In the genomic region with DNA sequence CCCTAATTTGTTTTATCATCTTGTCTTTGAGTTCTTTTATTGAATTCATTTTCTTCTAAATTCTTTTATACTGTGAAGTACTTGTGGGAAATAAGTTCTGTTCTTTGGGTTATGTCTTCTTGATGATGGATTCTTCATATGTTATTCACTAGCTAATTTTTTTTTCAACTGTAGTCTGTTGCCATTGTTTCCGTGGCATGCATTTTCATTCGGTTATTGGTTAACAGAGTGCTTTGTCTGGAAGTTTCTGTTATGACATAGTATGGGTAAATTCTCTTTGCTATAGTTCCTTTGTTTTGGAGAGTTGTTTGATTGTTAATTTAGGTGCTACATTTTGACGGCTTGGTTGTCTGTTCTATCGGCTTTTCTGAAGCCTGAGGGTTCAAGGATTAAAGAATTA, we compare ENCODE assay signal across 35 cellular contexts.
"Had no signal": no experiment of that assay in that cellular context is flagged by ENCODE, and none has a peak within 500 bp of the region (broad histone marks: within the 10 kb centered on the region; RNA-seq: fewer than 3 reads in every experiment).

No MANE protein-coding gene starts in this region.

- H3K36me3 ChIP-seq: adrenal gland had no signal

- H3K27ac Mint-ChIP-seq: activated CD4-positive, alpha-beta memory T cell treated with anti-CD3 and anti-CD28 coated beads, Interleukin-2, amount 10 ng/mL, durations not matched to agents 7 days and 5 days; activated CD4-positive, alpha-beta T cell treated with anti-CD3 and anti-CD28 coated beads for 36 hours; activated CD4-positive, alpha-beta T cell treated with anti-CD3 and anti-CD28 coated beads, Interleukin-2, amount 10 ng/mL, durations not matched to agents 7 days and 5 days; activated CD8-positive, alpha-beta T cell treated with anti-CD3 and anti-CD28 coated beads, Interleukin-2, amount 10 ng/mL, durations not matched to agents 7 days and 5 days; activated naive CD4-positive, alpha-beta T cell treated with anti-CD3 and anti-CD28 coated beads for 36 hours; activated naive CD4-positive, alpha-beta T cell treated with anti-CD3 and anti-CD28 coated beads, Interleukin-2, amount 50 U/mL, for 72 hours; activated naive CD8-positive, alpha-beta T cell treated with anti-CD3 and anti-CD28 coated beads for 36 hours; activated T-cell treated with anti-CD3 and anti-CD28 coated beads, Interleukin-2, amount 50 U/mL, for 72 hours; activated T-helper 1 cell treated with anti-CD3 and anti-CD28 coated beads, Interleukin-12 subunit alpha, Interleukin-12 subunit beta, Interleukin-2, Interleukin-4 antibody, amounts not matched to agents 30 ng/mL and 10 ng/mL and 1 ng/mL, durations not matched to agents 14 hours and 24 hours and 36 hours; activated T-helper 17 cell treated with anti-CD3 and anti-CD28 coated beads, Interleukin-2, amount 50 U/mL, for 72 hours; brain; T-helper 1 cell treated with Interleukin-12 subunit alpha and Interleukin-12 subunit beta and Interleukin-4 antibody, amounts not matched to agents 30 μg/mL and 1 μg/mL, for 36 hours; T-helper 2 cell treated with Interferon-gamma antibody and Interleukin-4, amounts not matched to agents 5 μg/mL and 100 μg/mL, for 36 hours had no signal

- H3K4me3 ChIP-seq: adrenal gland had no signal

- H3K27me3 Mint-ChIP-seq: activated CD4-positive, alpha-beta memory T cell treated with anti-CD3 and anti-CD28 coated beads, Interleukin-2, amount 10 ng/mL, durations not matched to agents 7 days and 5 days; activated CD4-positive, alpha-beta T cell treated with anti-CD3 and anti-CD28 coated beads for 36 hours; activated CD4-positive, alpha-beta T cell treated with anti-CD3 and anti-CD28 coated beads, Interleukin-2, amount 10 ng/mL, durations not matched to agents 7 days and 5 days had no signal

- H3K36me3 Mint-ChIP-seq: activated naive CD4-positive, alpha-beta T cell treated with anti-CD3 and anti-CD28 coated beads, Interleukin-2, amount 50 U/mL, for 72 hours; activated naive CD8-positive, alpha-beta T cell treated with anti-CD3 and anti-CD28 coated beads for 36 hours; brain had no signal

- H3K9me3 Mint-ChIP-seq: activated CD4-positive, alpha-beta memory T cell treated with anti-CD3 and anti-CD28 coated beads, Interleukin-2, amount 10 ng/mL, durations not matched to agents 7 days and 5 days; activated CD4-positive, alpha-beta T cell treated with anti-CD3 and anti-CD28 coated beads, Interleukin-2, amount 10 ng/mL, durations not matched to agents 7 days and 5 days; activated naive CD4-positive, alpha-beta T cell treated with anti-CD3 and anti-CD28 coated beads for 36 hours; activated naive CD8-positive, alpha-beta T cell treated with anti-CD3 and anti-CD28 coated beads for 36 hours; activated T-helper 1 cell treated with anti-CD3 and anti-CD28 coated beads, Interleukin-12 subunit alpha, Interleukin-12 subunit beta, Interleukin-2, Interleukin-4 antibody, amounts not matched to agents 30 ng/mL and 10 ng/mL and 1 ng/mL, durations not matched to agents 14 hours and 24 hours and 36 hours; T-helper 1 cell treated with Interleukin-12 subunit alpha and Interleukin-12 subunit beta and Interleukin-4 antibody, amounts not matched to agents 30 μg/mL and 1 μg/mL, for 36 hours; T-helper 2 cell treated with Interferon-gamma antibody and Interleukin-4, amounts not matched to agents 5 μg/mL and 100 μg/mL, for 36 hours had no signal

- H3K4me3 Mint-ChIP-seq: activated CD4-positive, alpha-beta memory T cell treated with anti-CD3 and anti-CD28 coated beads, Interleukin-2, amount 10 ng/mL, durations not matched to agents 7 days and 5 days; activated CD4-positive, alpha-beta T cell treated with anti-CD3 and anti-CD28 coated beads for 36 hours; activated CD4-positive, alpha-beta T cell treated with anti-CD3 and anti-CD28 coated beads, Interleukin-2, amount 10 ng/mL, durations not matched to agents 7 days and 5 days; activated CD8-positive, alpha-beta T cell treated with anti-CD3 and anti-CD28 coated beads, Interleukin-2, amount 10 ng/mL, durations not matched to agents 7 days and 5 days; activated naive CD4-positive, alpha-beta T cell treated with anti-CD3 and anti-CD28 coated beads for 36 hours; activated naive CD8-positive, alpha-beta T cell treated with anti-CD3 and anti-CD28 coated beads for 36 hours; activated T-cell treated with anti-CD3 and anti-CD28 coated beads, Interleukin-2, amount 50 U/mL, for 4 hours; activated T-cell treated with anti-CD3 and anti-CD28 coated beads, Interleukin-2, amount 50 U/mL, for 72 hours; activated T-helper 1 cell treated with anti-CD3 and anti-CD28 coated beads, Interleukin-12 subunit alpha, Interleukin-12 subunit beta, Interleukin-2, Interleukin-4 antibody, amounts not matched to agents 30 ng/mL and 10 ng/mL and 1 ng/mL, durations not matched to agents 14 hours and 24 hours and 36 hours; activated T-helper 17 cell treated with anti-CD3 and anti-CD28 coated beads, Interleukin-2, amount 50 U/mL, for 72 hours; brain; T-helper 1 cell treated with Interleukin-12 subunit alpha and Interleukin-12 subunit beta and Interleukin-4 antibody, amounts not matched to agents 30 μg/mL and 1 μg/mL, for 36 hours; T-helper 2 cell treated with Interferon-gamma antibody and Interleukin-4, amounts not matched to agents 5 μg/mL and 100 μg/mL, for 36 hours had no signal

- FAIRE-seq: TTC549 had no signal

- ATAC-seq: activated CD4-positive, alpha-beta T cell treated with anti-CD3 and anti-CD28 coated beads for 36 hours; activated CD4-positive, CD25-positive, alpha-beta regulatory T cell treated with anti-CD3 and anti-CD28 coated beads, Interleukin-2, amount 50 U/mL, for 24 hours; activated CD8-positive, alpha-beta T cell treated with anti-CD3 and anti-CD28 coated beads, Interleukin-2, amount 10 ng/mL, durations not matched to agents 7 days and 5 days; activated naive CD4-positive, alpha-beta T cell treated with anti-CD3 and anti-CD28 coated beads, Interleukin-2, amount 50 U/mL, for 72 hours; activated T-cell treated with anti-CD3 and anti-CD28 coated beads, Interleukin-2, amount 50 U/mL, for 4 hours; activated T-cell treated with anti-CD3 and anti-CD28 coated beads, Interleukin-2, amount 50 U/mL, for 72 hours; activated T-helper 17 cell treated with anti-CD3 and anti-CD28 coated beads, Interleukin-2, amount 50 U/mL, for 72 hours had no signal

- H3K4me1 Mint-ChIP-seq: activated CD4-positive, alpha-beta memory T cell treated with anti-CD3 and anti-CD28 coated beads, Interleukin-2, amount 10 ng/mL, durations not matched to agents 7 days and 5 days; activated CD4-positive, alpha-beta T cell treated with anti-CD3 and anti-CD28 coated beads for 36 hours; activated CD4-positive, alpha-beta T cell treated with anti-CD3 and anti-CD28 coated beads, Interleukin-2, amount 10 ng/mL, durations not matched to agents 7 days and 5 days; activated naive CD8-positive, alpha-beta T cell treated with anti-CD3 and anti-CD28 coated beads for 36 hours; activated T-helper 17 cell treated with anti-CD3 and anti-CD28 coated beads, Interleukin-2, amount 50 U/mL, for 72 hours; brain had no signal

- H3K27me3 ChIP-seq: adrenal gland had no signal

- DNase-seq: activated CD4-positive, alpha-beta memory T cell treated with anti-CD3 and anti-CD28 coated beads, Interleukin-2, amount 10 ng/mL, durations not matched to agents 7 days and 5 days; activated CD4-positive, alpha-beta T cell treated with anti-CD3 and anti-CD28 coated beads for 1 hour; activated CD4-positive, alpha-beta T cell treated with anti-CD3 and anti-CD28 coated beads for 36 hours; activated CD4-positive, alpha-beta T cell treated with anti-CD3 and anti-CD28 coated beads for 48 hours; activated CD4-positive, alpha-beta T cell treated with anti-CD3 and anti-CD28 coated beads, Interleukin-2, amount 10 ng/mL, durations not matched to agents 7 days and 5 days; activated CD4-positive, alpha-beta T cell treated with anti-CD3 and anti-CD28 coated beads, Interleukin-2, amount 50 U/mL, for 48 hours; activated CD4-positive, CD25-positive, alpha-beta regulatory T cell; activated CD8-positive, alpha-beta memory T cell treated with anti-CD3 and anti-CD28 coated beads, Interleukin-2, amount 50 U/mL, for 4 hours; activated CD8-positive, alpha-beta T cell treated with anti-CD3 and anti-CD28 coated beads, Interleukin-2, amount 10 ng/mL, durations not matched to agents 7 days and 5 days; activated effector memory CD4-positive, alpha-beta T cell treated with anti-CD3 and anti-CD28 coated beads, Interleukin-2, amount 50 U/mL, for 16 hours; activated gamma-delta T cell treated with Interleukin-2 at 50 U/mL for 16 hours; activated naive CD4-positive, alpha-beta T cell; activated naive CD4-positive, alpha-beta T cell treated with anti-CD3 and anti-CD28 coated beads for 36 hours; activated naive CD4-positive, alpha-beta T cell treated with anti-CD3 and anti-CD28 coated beads, Interleukin-2, amount 50 U/mL, for 16 hours; activated naive CD8-positive, alpha-beta T cell treated with anti-CD3 and anti-CD28 coated beads for 36 hours; activated T-cell treated with anti-CD3 and anti-CD28 coated beads for 4 hours; activated T-cell treated with anti-CD3 and anti-CD28 coated beads, Interleukin-2, amount 50 U/mL, for 1 hour; activated T-cell treated with anti-CD3 and anti-CD28 coated beads, Interleukin-2, amount 50 U/mL, for 4 hours; activated T-cell treated with anti-CD3 and anti-CD28 coated beads, Interleukin-2, amount 50 U/mL, for 72 hours; adrenal gland; amniotic stem cell; aorta; central memory CD4-positive, alpha-beta T cell; SW 1271; T-helper 1 cell; T-helper 2 cell; T-helper 9 cell had no signal
